14 cellular contexts compared by ENCODE assay signal in genomic region chr7:107967420-107967819, GRCh38. TPM values are rescaled to one million over a fixed set of nuclear protein-coding genes. Genes with fewer than 3 reads are reported as not detected.
DNase-seq lines count a peak whose midpoint lies in the region; ATAC-seq and TF ChIP-seq lines count a peak whose summit lies in the region.
"Had no signal": no experiment of that assay in that cellular context is flagged by ENCODE, and none has a peak within 500 bp of the region (broad histone marks: within the 10 kb centered on the region; RNA-seq: fewer than 3 reads in every experiment).

No MANE protein-coding gene starts in this region.

- H2BK12ac ChIP-seq in mesenchymal stem cell (ENCODE audit: low read length in 2 of 2) = no peak overlapping the region

- H4K91ac ChIP-seq in mesenchymal stem cell (ENCODE audit: low read length) = no peak overlapping the region

- H3K9me3 ChIP-seq in mesenchymal stem cell (ENCODE audit: control insufficient read depth, low read length) = no peaks in the 10 kb centered on the region
- H3K9me3 ChIP-seq: esophagus squamous epithelium, testis had no signal

- H2BK120ac ChIP-seq in mesenchymal stem cell (ENCODE audit: low read depth, low read length) = no peak overlapping the region

- no peak for TF ChIP-seq CTCF in VCaP (conservative IDR thresholded peaks at IDR 0.05)

- no peak overlapping the region for H4K8ac ChIP-seq in mesenchymal stem cell (ENCODE audit: low read length)

- H3K18ac ChIP-seq in mesenchymal stem cell (ENCODE audit: low read depth in 1 of 2, low read length in 2 of 2) = no peak overlapping the region

- no peak overlapping the region for H3K9ac ChIP-seq in mesenchymal stem cell (ENCODE audit: low read length)

- H2BK15ac ChIP-seq in mesenchymal stem cell (ENCODE audit: low read depth, poor library complexity, severe bottlenecking) = no peak overlapping the region

- peaks cover 7% of the 10 kb centered on the region for H3K79me1 ChIP-seq in mesenchymal stem cell (replicated peaks; ENCODE audit: low read length, poor library complexity, severe bottlenecking)

- WGBS in mesenchymal stem cell = 96% methylated on average over 4 of the region's 4 CpGs

- H3K27ac ChIP-seq in VCaP = peak overlapping the region; percentile 19
- peak overlapping the region; percentile 76 for H3K27ac ChIP-seq in mesenchymal stem cell (ENCODE audit: low read length, poor library complexity, severe bottlenecking)

- no peak overlapping the region for H3K4me2 ChIP-seq in mesenchymal stem cell (ENCODE audit: low read length, poor library complexity, severe bottlenecking)

- no peak overlapping the region for H2AK5ac ChIP-seq in mesenchymal stem cell (ENCODE audit: low read length, severe bottlenecking)

- H3K23ac ChIP-seq in mesenchymal stem cell (ENCODE audit: low read length in 2 of 2) = no peak overlapping the region

- no peaks in the 10 kb centered on the region for H3K27me3 ChIP-seq in mesenchymal stem cell (ENCODE audit: control insufficient read depth in 1 of 2, insufficient read depth in 1 of 2, low read length in 2 of 2)
- H3K27me3 ChIP-seq: esophagus squamous epithelium, testis had no signal

- H3K4ac ChIP-seq in mesenchymal stem cell (ENCODE audit: low read depth in 1 of 2, low read length in 2 of 2) = no peak overlapping the region

- DNase-seq in HT-29 (ENCODE audit: low spot score) (peak; percentile 26), NCI-H146 (lab: John Stamatoyannopoulos, UW) (peak; percentile 68), mesenchymal stem cell (no peak), amniotic stem cell (lab: John Stamatoyannopoulos, UW) (no peak), DMS 273 treated with DMSO at 0.1 percent for 48 hours (lab: John Stamatoyannopoulos, UW) (no peak)
- DNase-seq in activated CD4-positive, alpha-beta T cell treated with anti-CD3 and anti-CD28 coated beads, Interleukin-2, amount 50 U/mL, for 48 hours = no peak
- DNase-seq: activated effector memory CD4-positive, alpha-beta T cell treated with Interleukin-2 at 50 U/mL for 16 hours; esophagus squamous epithelium; GDM1; NCI-H187; testis had no signal

- H3K4me1 ChIP-seq in mesenchymal stem cell (ENCODE audit: control insufficient read depth, insufficient read depth, low read depth, low read length) = peaks cover 10% of the 10 kb centered on the region

- no peak overlapping the region for H3K4me3 ChIP-seq in mesenchymal stem cell (ENCODE audit: insufficient read depth in 1 of 2, low read depth in 1 of 2, low read length in 2 of 2)
- H3K4me3 ChIP-seq: esophagus squamous epithelium, testis had no signal

- H2BK5ac ChIP-seq in mesenchymal stem cell (ENCODE audit: low read depth, low read length, poor library complexity, severe bottlenecking) = no peak overlapping the region

- no peak for ATAC-seq in HG02938 (IDR thresholded peaks at IDR 0.05; ENCODE audit: unreplicated experiment)
- ATAC-seq: natural killer cell treated with Interleukin-12 subunit alpha and Interleukin-12 subunit beta and Interleukin-15 and Interleukin-18, amount 100 ng/mL, for 72 hours had no signal

- no peak overlapping the region for H2AFZ ChIP-seq in mesenchymal stem cell (ENCODE audit: low read depth, low read length)

- H3K36me3 ChIP-seq in mesenchymal stem cell (ENCODE audit: control insufficient read depth in 1 of 2, insufficient read depth in 2 of 2, low read depth in 1 of 2, low read length in 2 of 2) = peaks cover 49 to 79% of the 10 kb centered on the region in 2 experiments

- no peak overlapping the region for H3K14ac ChIP-seq in mesenchymal stem cell (ENCODE audit: low read length in 2 of 2)

RNA-seq across cellular contexts. Expression of gene LAMB1, which starts 35.5 kb away (rescaled TPM):
- 29.4 and 46.6 TPM in 2 replicates for total RNA-seq in HT-29 (2014; rRNA removed; shearing (Covaris generic))
- polyA plus RNA-seq in mesenchymal stem cell (2013, experiment 1 of 2) = 509 TPM
- polyA plus RNA-seq in mesenchymal stem cell (2013, experiment 2 of 2) = 467 TPM
- total RNA-seq: natural killer cell treated with Interleukin-12 subunit alpha and Interleukin-12 subunit beta and Interleukin-15 and Interleukin-18, amount 100 ng/mL, for 72 hours had no signal

Comparison
In these comparisons a context has a peak if more than half of its experiments do, and no peak if none do; other contexts are left out.
1. DNase-seq: peak in HT-29 (single experiment) and NCI-H146 (single experiment); none in mesenchymal stem cell (single experiment), amniotic stem cell (single experiment), activated CD4-positive, alpha-beta T cell treated with anti-CD3 and anti-CD28 coated beads, Interleukin-2, amount 50 U/mL, for 48 hours (0 of 2) and DMS 273 treated with DMSO at 0.1 percent for 48 hours (single experiment).